18 cellular contexts compared by ENCODE assay signal in genomic region chr12:115407036-115407435, GRCh38.
DNase-seq lines count a peak whose midpoint lies in the region.
"Had no signal": no experiment of that assay in that cellular context is flagged by ENCODE, and none has a peak within 500 bp of the region (broad histone marks: within the 10 kb centered on the region; RNA-seq: fewer than 3 reads in every experiment).

No MANE protein-coding gene starts in this region.

- no peak overlapping the region for H3K4me3 ChIP-seq in trophoblast cell (ENCODE audit: low read depth, low read length)
- H3K4me3 ChIP-seq: GM12878, GM23248 had no signal

- no peak overlapping the region for H2AFZ ChIP-seq in trophoblast cell (ENCODE audit: insufficient read depth, low read length, poor library complexity)
- H2AFZ ChIP-seq: GM23248 had no signal

- H2AK5ac ChIP-seq in trophoblast cell (ENCODE audit: low read length): no peak overlapping the region

- no peak overlapping the region for H2BK120ac ChIP-seq in trophoblast cell (ENCODE audit: insufficient read depth, low read length, poor library complexity)

- no peak overlapping the region for H3K18ac ChIP-seq in trophoblast cell (ENCODE audit: low read length)

- no peaks in the 10 kb centered on the region for H3K27me3 ChIP-seq in trophoblast cell (ENCODE audit: insufficient read depth, low read length)

- no peak overlapping the region for H3K4ac ChIP-seq in trophoblast cell (ENCODE audit: low read depth, low read length)

- no peak overlapping the region for H4K91ac ChIP-seq in trophoblast cell (ENCODE audit: low read depth, low read length)

- H3K36me3 ChIP-seq in trophoblast cell (ENCODE audit: control insufficient read depth in 1 of 2, insufficient read depth in 2 of 2, low read length in 2 of 2): no peaks in the 10 kb centered on the region

- WGBS in trophoblast cell (ENCODE audit: extremely low coverage, insufficient coverage, insufficient read length): no CpG with 5 or more reads among the region's 6 CpGs

- H3K23ac ChIP-seq in trophoblast cell (ENCODE audit: low read length): no peak overlapping the region

- H3K9ac ChIP-seq in trophoblast cell (ENCODE audit: low read length): no peak overlapping the region
- H3K9ac ChIP-seq: GM23248 had no signal

- no peak overlapping the region for H3K27ac ChIP-seq in trophoblast cell (ENCODE audit: low read depth, low read length)
- H3K27ac ChIP-seq: 22Rv1, GM23248 had no signal

- no peaks in the 10 kb centered on the region for H3K79me1 ChIP-seq in trophoblast cell (ENCODE audit: low read length)

- H4K12ac ChIP-seq in trophoblast cell (ENCODE audit: low read depth, low read length): no peak overlapping the region

- H4K8ac ChIP-seq in trophoblast cell (ENCODE audit: low read depth, low read length): no peak overlapping the region

- H3K14ac ChIP-seq in trophoblast cell (ENCODE audit: low read length): no peak overlapping the region

- no peak overlapping the region for H2BK5ac ChIP-seq in trophoblast cell (ENCODE audit: low read depth, low read length, poor library complexity)

- peak overlapping the region; percentile 29 for H2BK12ac ChIP-seq in trophoblast cell (ENCODE audit: low read length)

- H3K9me3 ChIP-seq in trophoblast cell (ENCODE audit: insufficient read depth, low read depth, low read length): peaks cover 2% of the 10 kb centered on the region

- H3K4me2 ChIP-seq in trophoblast cell (ENCODE audit: low read length): no peak overlapping the region

- no peaks in the 10 kb centered on the region for H3K79me2 ChIP-seq in trophoblast cell (ENCODE audit: control insufficient read depth, insufficient read depth, low read length, poor library complexity)

- peaks cover 4 to 9% of the 10 kb centered on the region in 2 experiments for H3K4me1 ChIP-seq in trophoblast cell (ENCODE audit: control insufficient read depth in 1 of 2, insufficient read depth in 2 of 2, low read length in 2 of 2)

- DNase-seq in DMS53 (lab: John Stamatoyannopoulos, UW) (peak; percentile 17), DMS53 treated with DMSO at 0.1 percent for 48 hours (lab: John Stamatoyannopoulos, UW; ENCODE audit: unreplicated experiment) (no peak), NCI-H2029 (lab: John Stamatoyannopoulos, UW) (peak; percentile 76), NCI-H69 (lab: John Stamatoyannopoulos, UW) (peak; percentile 75), trophoblast cell (no peak), kidney glomerular epithelial cell (lab: John Stamatoyannopoulos, UW) (no peak), SW480 (ENCODE audit: low spot score) (no peak)
- no peak for DNase-seq in activated T-cell treated with anti-CD3 and anti-CD28 coated beads, Interleukin-2, amount 50 U/mL, for 48 hours
- DNase-seq: CD4-positive, alpha-beta T cell; GDM1; GM23248; HCEC 1CT; KBM-7; NCI-H2081 treated with DMSO at 0.1 percent for 48 hours; NCI-H446; T-helper 17 cell had no signal

Comparison
In these comparisons a context has a peak if more than half of its experiments do, and no peak if none do; other contexts are left out.
1. DNase-seq: peak in DMS53 (single experiment), NCI-H2029 (single experiment) and NCI-H69 (single experiment); none in DMS53 treated with DMSO at 0.1 percent for 48 hours (single experiment), trophoblast cell (0 of 2), kidney glomerular epithelial cell (single experiment), SW480 (single experiment) and activated T-cell treated with anti-CD3 and anti-CD28 coated beads, Interleukin-2, amount 50 U/mL, for 48 hours (0 of 2).